In genomic region chr19:35479278-35479677, GRCh38 we compare ENCODE assay signal across 7 cellular contexts. TPM values are rescaled to one million over a fixed set of nuclear protein-coding genes. Genes with fewer than 3 reads are reported as not detected.
"Had no signal": no experiment of that assay in that cellular context is flagged by ENCODE, and none has a peak within 500 bp of the region (broad histone marks: within the 10 kb centered on the region; RNA-seq: fewer than 3 reads in every experiment).

No MANE protein-coding gene starts in this region.

- H3K4me3 Mint-ChIP-seq: stimulated activated naive B cell treated with anti-CD40 and anti-IgM and Interleukin-4, amounts not matched to agents 10 μg/mL and 1 μg/mL and 100 μg/mL, for 72 hours had no signal

- H3K27ac Mint-ChIP-seq: stimulated activated naive B cell treated with anti-CD40 and anti-IgM and Interleukin-4, amounts not matched to agents 10 μg/mL and 1 μg/mL and 100 μg/mL, for 72 hours had no signal

- DNase-seq: effector memory CD4-positive, alpha-beta T cell; esophagus squamous epithelium; stimulated activated CD4-positive, alpha-beta T cell treated with anti-CD3 and anti-CD28 coated beads, Interleukin-2, amount 100 ng/mL, for 48 hours; stimulated activated naive B cell treated with anti-CD40 and anti-IgM and Interleukin-4, amounts not matched to agents 10 μg/mL and 1 μg/mL and 100 μg/mL, for 72 hours had no signal

- H3K36me3 ChIP-seq: esophagus squamous epithelium had no signal

- H3K9me3 Mint-ChIP-seq: stimulated activated naive B cell treated with anti-CD40 and anti-IgM and Interleukin-4, amounts not matched to agents 10 μg/mL and 1 μg/mL and 100 μg/mL, for 72 hours had no signal

- H3K9me3 ChIP-seq: esophagus squamous epithelium had no signal

- H3K4me3 ChIP-seq: esophagus squamous epithelium, smooth muscle cell had no signal

- H3K36me3 Mint-ChIP-seq: stimulated activated naive B cell treated with anti-CD40 and anti-IgM and Interleukin-4, amounts not matched to agents 10 μg/mL and 1 μg/mL and 100 μg/mL, for 72 hours had no signal

- H3K27me3 ChIP-seq: esophagus squamous epithelium had no signal

RNA-seq across cellular contexts. Expression of gene KRTDAP, which starts 11.0 kb away (rescaled TPM):
- total RNA-seq: kidney epithelial cell, lung microvascular endothelial cell had no signal

RNA-seq across cellular contexts. Expression of gene FFAR2, which starts 31.2 kb away (rescaled TPM):
- total RNA-seq: kidney epithelial cell, lung microvascular endothelial cell, smooth muscle cell had no signal

RNA-seq across cellular contexts. Expression of gene DMKN, which starts 34.2 kb away (rescaled TPM):
- total RNA-seq: lung microvascular endothelial cell had no signal

RNA-seq across cellular contexts. Expression of gene SBSN, which starts 48.8 kb away (rescaled TPM):
- total RNA-seq: kidney epithelial cell, lung microvascular endothelial cell had no signal

RNA-seq across cellular contexts. Expression of gene GAPDHS, which starts 54.0 kb away (rescaled TPM):
- total RNA-seq: esophagus squamous epithelium, kidney epithelial cell, lung microvascular endothelial cell, smooth muscle cell had no signal
